In genomic region chr22:24894220-24894975, GRCh38 we compare ENCODE assay signal across 1 cellular context.
TF ChIP-seq lines count a peak whose summit lies in the region.

No MANE protein-coding gene starts in this region.

TF ChIP-seq in K562, 482 proteins besides CTCF, POLR2A, EP300 and RAD21 (continued from another document and continues in another):
- TF ChIP-seq GTF3C2 (IDR thresholded peaks at IDR 0.05; ENCODE audit: borderline replicate concordance, extremely low read depth, insufficient read length) (no peak), HBP1 (CRISPR knock-in tag; IDR thresholded peaks at IDR 0.05) (no peak), TCFL5 (CRISPR knock-in tag; conservative IDR thresholded peaks at IDR 0.05) (no peak), ZNF274 (IDR thresholded peaks at IDR 0.05; ENCODE audit: borderline replicate concordance, low read depth, low read length) (no peak), HEY1 (CRISPR knock-in tag; IDR thresholded peaks at IDR 0.05; ENCODE audit: borderline replicate concordance) (no peak), ZSCAN32 (CRISPR knock-in tag; IDR thresholded peaks at IDR 0.05) (no peak), LARP7 (IDR thresholded peaks at IDR 0.05) (no peak), ZNF586 (CRISPR knock-in tag; conservative IDR thresholded peaks at IDR 0.05) (no peak), PATZ1 (CRISPR knock-in tag; IDR thresholded peaks at IDR 0.05; ENCODE audit: borderline replicate concordance) (no peak), KLF16 (IDR thresholded peaks at IDR 0.05) (no peak), ZNF277 (CRISPR knock-in tag; IDR thresholded peaks at IDR 0.05; ENCODE audit: borderline replicate concordance) (no peak), ZSCAN29 (IDR thresholded peaks at IDR 0.05) (no peak), TFAM (CRISPR knock-in tag; conservative IDR thresholded peaks at IDR 0.05) (no peak), CBFA2T3 (IDR thresholded peaks at IDR 0.05) (peak; percentile 28; the same call in 1 of the 2 replicates), DPF2 (IDR thresholded peaks at IDR 0.05) (no peak; the same call in 1 of the 2 replicates), HOMEZ (CRISPR knock-in tag; IDR thresholded peaks at IDR 0.05) (no peak), ARID1B (IDR thresholded peaks at IDR 0.05) (no peak), MAX (CRISPR knock-in tag; IDR thresholded peaks at IDR 0.05) (peak; percentile 39), MTA3 (IDR thresholded peaks at IDR 0.05; ENCODE audit: borderline replicate concordance) (no peak), ZBTB17 (CRISPR knock-in tag; IDR thresholded peaks at IDR 0.05) (no peak), ARID3B (CRISPR knock-in tag; IDR thresholded peaks at IDR 0.05; ENCODE audit: borderline replicate concordance) (no peak), NFIC (IDR thresholded peaks at IDR 0.05) (no peak), EWSR1 (IDR thresholded peaks at IDR 0.05; ENCODE audit: borderline replicate concordance, low read depth, partially characterized antibody) (no peak), HDGF (IDR thresholded peaks at IDR 0.05) (no peak), GABPB2 (CRISPR knock-in tag; conservative IDR thresholded peaks at IDR 0.05) (no peak), ZNF609 (CRISPR knock-in tag; IDR thresholded peaks at IDR 0.05; ENCODE audit: borderline replicate concordance) (no peak), MEF2D (tag; conservative IDR thresholded peaks at IDR 0.05; ENCODE audit: low read depth) (no peak), CBX3 (IDR thresholded peaks at IDR 0.05; ENCODE audit: borderline replicate concordance in 1 of 2, low read length in 2 of 2) (no peak), SRSF9 (IDR thresholded peaks at IDR 0.05; ENCODE audit: borderline replicate concordance, low read depth, low read length) (no peak), NFE2L1 (tag; IDR thresholded peaks at IDR 0.05; ENCODE audit: borderline replicate concordance, low read depth) (no peak), ZNF511 (CRISPR knock-in tag; IDR thresholded peaks at IDR 0.05) (no peak), TSC22D4 (tag; IDR thresholded peaks at IDR 0.05) (no peak), RBM15 (IDR thresholded peaks at IDR 0.05; ENCODE audit: insufficient read depth, low read length) (no peak), FOSL1 (tag; conservative IDR thresholded peaks at IDR 0.05) (peak; percentile 74), ZNF785 (CRISPR knock-in tag; IDR thresholded peaks at IDR 0.05) (no peak), ZNF398 (CRISPR knock-in tag; IDR thresholded peaks at IDR 0.05) (no peak), ZKSCAN1 (IDR thresholded peaks at IDR 0.05; ENCODE audit: low read depth, low read length) (no peak), ZNF668 (CRISPR knock-in tag; IDR thresholded peaks at IDR 0.05) (no peak), ZNF224 (CRISPR knock-in tag; IDR thresholded peaks at IDR 0.05) (no peak), TFAP4 (CRISPR knock-in tag; IDR thresholded peaks at IDR 0.05; ENCODE audit: borderline replicate concordance) (peak; percentile 52; the same call in 1 of the 2 replicates), ZNF263 (CRISPR knock-in tag; IDR thresholded peaks at IDR 0.05; ENCODE audit: borderline replicate concordance) (no peak), ZZZ3 (IDR thresholded peaks at IDR 0.05) (no peak)
